14 cellular contexts compared by ENCODE assay signal in genomic region chr19:40144947-40145748, GRCh38. TPM values are rescaled to one million over a fixed set of nuclear protein-coding genes. Genes with fewer than 3 reads are reported as not detected.
DNase-seq lines count a peak whose midpoint lies in the region; ATAC-seq lines count a peak whose summit lies in the region.
"Had no signal": no experiment of that assay in that cellular context is flagged by ENCODE, and none has a peak within 500 bp of the region (broad histone marks: within the 10 kb centered on the region; RNA-seq: fewer than 3 reads in every experiment).

No MANE protein-coding gene starts in this region.

- H3K4me3 Mint-ChIP-seq in activated T-cell treated with anti-CD3 and anti-CD28 coated beads, Interleukin-2, amount 50 U/mL, for 24 hours: no peak overlapping the region
- no peak overlapping the region for H3K4me3 Mint-ChIP-seq in activated T-cell treated with anti-CD3 and anti-CD28 coated beads, Interleukin-2, amount 50 U/mL, for 4 hours
- H3K4me3 Mint-ChIP-seq in activated T-helper 17 cell treated with anti-CD3 and anti-CD28 coated beads, Interleukin-2, amount 50 U/mL, for 72 hours: peak overlapping the region; percentile 57
- H3K4me3 Mint-ChIP-seq in activated T-helper 2 cell treated with anti-CD3 and anti-CD28 coated beads, Interferon-gamma antibody, Interleukin-2, Interleukin-4, amounts not matched to agents 10 μg/mL and 5 μg/mL and 100 μg/mL, durations not matched to agents 14 hours and 24 hours and 36 hours (ENCODE audit: low read depth): no peak overlapping the region
- H3K4me3 Mint-ChIP-seq: H9 had no signal

- no peak for ATAC-seq in activated T-cell treated with anti-CD3 and anti-CD28 coated beads, Interleukin-2, amount 50 U/mL, for 4 hours
- peak; percentile 40 for ATAC-seq in activated T-helper 17 cell treated with anti-CD3 and anti-CD28 coated beads, Interleukin-2, amount 50 U/mL, for 72 hours (replicated peaks)
- ATAC-seq in stimulated activated naive CD8-positive, alpha-beta T cell treated with anti-CD3 and anti-CD28 coated beads, Interleukin-15, Interleukin-2, amounts not matched to agents 100 U/mL and 50 U/mL, for 24 hours: peak; percentile 24

- H3K36me3 Mint-ChIP-seq in activated T-cell treated with anti-CD3 and anti-CD28 coated beads, Interleukin-2, amount 50 U/mL, for 24 hours (ENCODE audit: low read depth): no peaks in the 10 kb centered on the region
- H3K36me3 Mint-ChIP-seq in activated T-cell treated with anti-CD3 and anti-CD28 coated beads, Interleukin-2, amount 50 U/mL, for 4 hours (ENCODE audit: insufficient read depth): no peaks in the 10 kb centered on the region
- H3K36me3 Mint-ChIP-seq in activated T-helper 17 cell treated with anti-CD3 and anti-CD28 coated beads, Interleukin-2, amount 50 U/mL, for 72 hours (ENCODE audit: low read depth): no peaks in the 10 kb centered on the region
- no peaks in the 10 kb centered on the region for H3K36me3 Mint-ChIP-seq in activated T-helper 2 cell treated with anti-CD3 and anti-CD28 coated beads, Interferon-gamma antibody, Interleukin-2, Interleukin-4, amounts not matched to agents 10 μg/mL and 5 μg/mL and 100 μg/mL, durations not matched to agents 14 hours and 24 hours and 36 hours (ENCODE audit: low read depth)

- peak overlapping the region; percentile 77 for H3K27ac Mint-ChIP-seq in activated T-cell treated with anti-CD3 and anti-CD28 coated beads, Interleukin-2, amount 50 U/mL, for 24 hours
- H3K27ac Mint-ChIP-seq in activated T-helper 17 cell treated with anti-CD3 and anti-CD28 coated beads, Interleukin-2, amount 50 U/mL, for 72 hours: peak overlapping the region; percentile 79
- no peak overlapping the region for H3K27ac Mint-ChIP-seq in activated T-helper 2 cell treated with anti-CD3 and anti-CD28 coated beads, Interferon-gamma antibody, Interleukin-2, Interleukin-4, amounts not matched to agents 10 μg/mL and 5 μg/mL and 100 μg/mL, durations not matched to agents 14 hours and 24 hours and 36 hours
- H3K27ac Mint-ChIP-seq: H9 had no signal

- intact Hi-C loops in activated T-helper 2 cell treated with anti-CD3 and anti-CD28 coated beads, Interferon-gamma antibody, Interleukin-2, Interleukin-4, amounts not matched to agents 10 μg/mL and 5 μg/mL and 100 μg/mL, durations not matched to agents 14 hours and 24 hours and 36 hours (cut with micrococcal nuclease): loop anchor here (10.0 kb wide), 1 partner anchor 460 kb away; the partner anchor contains the start of gene LTBP4

- no peak for DNase-seq in activated T-cell treated with anti-CD3 and anti-CD28 coated beads, Interleukin-2, amount 50 U/mL, for 24 hours
- no peak for DNase-seq in activated T-cell treated with anti-CD3 and anti-CD28 coated beads, Interleukin-2, amount 50 U/mL, for 4 hours
- DNase-seq in MV-4-11 (lab: John Stamatoyannopoulos, UW) (peak; percentile 35), NCI-H226 (no peak)
- DNase-seq in stimulated activated naive CD8-positive, alpha-beta T cell treated with anti-CD3 and anti-CD28 coated beads, Interleukin-15, Interleukin-2, amounts not matched to agents 100 U/mL and 50 U/mL, for 24 hours: no peak
- no peak for DNase-seq in stimulated activated CD4-positive, alpha-beta T cell treated with anti-CD3 and anti-CD28 coated beads, Interleukin-4, amount 100 ng/mL, for 4 hours
- DNase-seq in activated T-helper 2 cell treated with anti-CD3 and anti-CD28 coated beads, Interferon-gamma antibody, Interleukin-2, Interleukin-4, amounts not matched to agents 10 μg/mL and 5 μg/mL and 100 μg/mL, durations not matched to agents 14 hours and 24 hours and 36 hours (ENCODE audit: low spot score): no peak
- DNase-seq: activated CD4-positive, alpha-beta T cell treated with anti-CD3 and anti-CD28 coated beads, Interleukin-2, amount 50 U/mL, for 1 hour; H9; KBM-7; mammary epithelial cell; NCI-H1694 treated with DMSO at 0.1 percent for 48 hours; NCI-H524 had no signal

- H3K4me1 Mint-ChIP-seq in activated T-cell treated with anti-CD3 and anti-CD28 coated beads, Interleukin-2, amount 50 U/mL, for 24 hours (ENCODE audit: low read depth): peaks cover 55% of the 10 kb centered on the region
- peaks cover 44% of the 10 kb centered on the region for H3K4me1 Mint-ChIP-seq in activated T-cell treated with anti-CD3 and anti-CD28 coated beads, Interleukin-2, amount 50 U/mL, for 4 hours (ENCODE audit: low read depth)
- peaks cover 11% of the 10 kb centered on the region for H3K4me1 Mint-ChIP-seq in activated T-helper 17 cell treated with anti-CD3 and anti-CD28 coated beads, Interleukin-2, amount 50 U/mL, for 72 hours
- H3K4me1 Mint-ChIP-seq in activated T-helper 2 cell treated with anti-CD3 and anti-CD28 coated beads, Interferon-gamma antibody, Interleukin-2, Interleukin-4, amounts not matched to agents 10 μg/mL and 5 μg/mL and 100 μg/mL, durations not matched to agents 14 hours and 24 hours and 36 hours (ENCODE audit: low read depth): peaks cover 17% of the 10 kb centered on the region
- H3K4me1 Mint-ChIP-seq: H9 had no signal

- H3K27me3 Mint-ChIP-seq in activated T-cell treated with anti-CD3 and anti-CD28 coated beads, Interleukin-2, amount 50 U/mL, for 24 hours: no peaks in the 10 kb centered on the region
- no peaks in the 10 kb centered on the region for H3K27me3 Mint-ChIP-seq in activated T-cell treated with anti-CD3 and anti-CD28 coated beads, Interleukin-2, amount 50 U/mL, for 4 hours (ENCODE audit: low read depth)
- H3K27me3 Mint-ChIP-seq in activated T-helper 17 cell treated with anti-CD3 and anti-CD28 coated beads, Interleukin-2, amount 50 U/mL, for 72 hours: no peaks in the 10 kb centered on the region
- H3K27me3 Mint-ChIP-seq in activated T-helper 2 cell treated with anti-CD3 and anti-CD28 coated beads, Interferon-gamma antibody, Interleukin-2, Interleukin-4, amounts not matched to agents 10 μg/mL and 5 μg/mL and 100 μg/mL, durations not matched to agents 14 hours and 24 hours and 36 hours (ENCODE audit: low read depth): no peaks in the 10 kb centered on the region

- no peaks in the 10 kb centered on the region for H3K9me3 Mint-ChIP-seq in activated T-cell treated with anti-CD3 and anti-CD28 coated beads, Interleukin-2, amount 50 U/mL, for 24 hours
- H3K9me3 Mint-ChIP-seq in activated T-cell treated with anti-CD3 and anti-CD28 coated beads, Interleukin-2, amount 50 U/mL, for 4 hours: no peaks in the 10 kb centered on the region
- H3K9me3 Mint-ChIP-seq in activated T-helper 17 cell treated with anti-CD3 and anti-CD28 coated beads, Interleukin-2, amount 50 U/mL, for 72 hours: no peaks in the 10 kb centered on the region
- no peaks in the 10 kb centered on the region for H3K9me3 Mint-ChIP-seq in activated T-helper 2 cell treated with anti-CD3 and anti-CD28 coated beads, Interferon-gamma antibody, Interleukin-2, Interleukin-4, amounts not matched to agents 10 μg/mL and 5 μg/mL and 100 μg/mL, durations not matched to agents 14 hours and 24 hours and 36 hours
- H3K9me3 Mint-ChIP-seq: H9 had no signal

RNA-seq across cellular contexts. Expression of gene MAP3K10, which starts 46.1 kb away (rescaled TPM):
- 10 to 100 TPM; 15.8 to 18.8 (median 16.4) TPM for total RNA-seq in activated T-cell treated with anti-CD3 and anti-CD28 coated beads, Interleukin-2, amount 50 U/mL, for 4 hours
- total RNA-seq in activated T-helper 17 cell treated with anti-CD3 and anti-CD28 coated beads, Interleukin-2, amount 50 U/mL, for 72 hours: 10 to 100 TPM; 11.1 to 12.9 TPM
- total RNA-seq in activated T-helper 2 cell treated with anti-CD3 and anti-CD28 coated beads, Interferon-gamma antibody, Interleukin-2, Interleukin-4, amounts not matched to agents 10 μg/mL and 5 μg/mL and 100 μg/mL, durations not matched to agents 14 hours and 24 hours and 36 hours: 20.0 and 21.7 TPM in 2 replicates

RNA-seq across cellular contexts. Expression of gene ZNF780A, which starts 54.4 kb away (rescaled TPM):
- total RNA-seq in activated T-cell treated with anti-CD3 and anti-CD28 coated beads, Interleukin-2, amount 50 U/mL, for 4 hours: 10 to 100 TPM; 14.3 to 15.4 (median 14.4) TPM
- total RNA-seq in activated T-helper 17 cell treated with anti-CD3 and anti-CD28 coated beads, Interleukin-2, amount 50 U/mL, for 72 hours: 10 to 100 TPM; 12.6 to 25.3 TPM
- total RNA-seq in activated T-helper 2 cell treated with anti-CD3 and anti-CD28 coated beads, Interferon-gamma antibody, Interleukin-2, Interleukin-4, amounts not matched to agents 10 μg/mL and 5 μg/mL and 100 μg/mL, durations not matched to agents 14 hours and 24 hours and 36 hours: 19.9 and 21.3 TPM in 2 replicates

Comparison
In these comparisons a context has a peak if more than half of its experiments do, and no peak if none do; other contexts are left out.
1. ATAC-seq: peak in activated T-helper 17 cell treated with anti-CD3 and anti-CD28 coated beads, Interleukin-2, amount 50 U/mL, for 72 hours (single experiment) and stimulated activated naive CD8-positive, alpha-beta T cell treated with anti-CD3 and anti-CD28 coated beads, Interleukin-15, Interleukin-2, amounts not matched to agents 100 U/mL and 50 U/mL, for 24 hours (single experiment); none in activated T-cell treated with anti-CD3 and anti-CD28 coated beads, Interleukin-2, amount 50 U/mL, for 4 hours (0 of 2).